Comparison of ENCODE assay signal across 1 cellular context in the genomic region with DNA sequence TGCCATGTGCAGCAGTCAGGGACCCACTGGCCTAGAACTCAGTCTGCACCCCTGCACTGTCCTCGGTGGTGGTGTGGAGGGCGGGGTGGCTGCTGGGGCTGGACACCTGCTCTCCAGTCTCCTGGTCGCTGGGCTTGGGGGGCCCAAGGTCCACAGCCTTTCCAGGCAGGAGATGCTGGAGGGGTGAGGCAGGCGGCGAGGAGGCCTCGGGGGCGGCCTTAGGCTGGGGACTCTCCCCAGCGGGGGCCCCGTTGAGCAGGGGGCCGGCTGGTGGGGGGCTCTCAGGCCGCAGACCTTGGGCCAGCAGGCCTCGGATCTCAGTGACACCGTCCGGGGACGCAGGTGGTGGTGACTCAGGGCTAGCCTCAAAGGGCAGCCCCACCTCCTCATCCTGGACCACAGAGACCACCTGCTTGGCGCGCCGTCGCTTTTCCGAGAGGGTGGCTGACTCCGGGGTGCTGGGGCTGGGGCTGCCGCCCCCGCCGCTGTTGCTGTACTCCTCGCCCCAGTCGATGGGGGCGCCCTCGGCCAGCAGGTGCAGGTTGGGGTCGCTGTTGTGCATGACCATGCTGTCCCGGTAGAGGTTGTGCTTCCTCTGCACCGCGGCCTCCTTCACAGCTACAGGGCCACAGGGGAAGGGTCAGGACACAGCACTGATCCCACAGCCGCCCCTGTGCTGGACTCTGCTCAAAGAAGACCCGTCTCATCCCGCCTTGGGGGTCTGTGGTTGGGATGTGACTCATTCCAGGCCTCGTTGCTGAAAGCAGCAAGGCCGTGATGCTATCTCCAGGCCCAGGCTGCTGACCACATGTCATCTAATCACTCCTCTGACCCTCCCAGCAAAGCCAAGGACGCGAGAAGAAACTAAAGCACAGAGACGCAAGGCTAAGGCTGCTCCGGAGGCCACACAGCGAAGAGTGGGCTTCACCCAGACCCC.
TF ChIP-seq lines count a peak whose summit lies in the region.

No MANE protein-coding gene starts in this region.

TF ChIP-seq in H1, 55 proteins besides CTCF, POLR2A, EP300 and RAD21:
- TF ChIP-seq NANOG (IDR thresholded peaks at IDR 0.05; ENCODE audit: insufficient read depth, low read depth, low read length, poor library complexity, severe bottlenecking) (no peak), RNF2 (IDR thresholded peaks at IDR 0.05; ENCODE audit: borderline replicate concordance, low read depth, low read length, missing control alignments, poor library complexity, severe bottlenecking) (no peak), RXRA (IDR thresholded peaks at IDR 0.05; ENCODE audit: insufficient read depth, low read depth, low read length) (no peak), SP2 (IDR thresholded peaks at IDR 0.05; ENCODE audit: low read length) (no peak), HDAC2 (IDR thresholded peaks at IDR 0.05; ENCODE audit: borderline replicate concordance in 1 of 2, low read depth in 2 of 2, low read length in 2 of 2) (no peak), PHF8 (conservative IDR thresholded peaks at IDR 0.05; ENCODE audit: low read depth, low read length) (no peak), CHD1 (IDR thresholded peaks at IDR 0.05; ENCODE audit: low read depth, low read length) (no peak), TBP (IDR thresholded peaks at IDR 0.05; ENCODE audit: low read depth, low read length) (no peak), SUZ12 (IDR thresholded peaks at IDR 0.05; ENCODE audit: low read length) (no peak), EZH2 (IDR thresholded peaks at IDR 0.05; ENCODE audit: low read depth, low read length, severe bottlenecking) (no peak), HDAC6 (IDR thresholded peaks at IDR 0.05; ENCODE audit: low read depth, low read length) (no peak), SIX5 (IDR thresholded peaks at IDR 0.05; ENCODE audit: low read depth, low read length) (no peak), CEBPB (IDR thresholded peaks at IDR 0.05; ENCODE audit: low read depth, low read length) (no peak), RFX5 (IDR thresholded peaks at IDR 0.05; ENCODE audit: borderline replicate concordance, low read depth, low read length) (no peak), YY1 (IDR thresholded peaks at IDR 0.05; ENCODE audit: low read depth, low read length) (no peak), KDM4A (IDR thresholded peaks at IDR 0.05; ENCODE audit: low read depth, low read length, severe bottlenecking) (no peak)
- TF ChIP-seq, protein P1, sequence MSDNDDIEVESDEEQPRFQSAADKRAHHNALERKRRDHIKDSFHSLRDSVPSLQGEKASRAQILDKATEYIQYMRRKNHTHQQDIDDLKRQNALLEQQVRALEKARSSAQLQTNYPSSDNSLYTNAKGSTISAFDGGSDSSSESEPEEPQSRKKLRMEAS (IDR thresholded peaks at IDR 0.05), result no peak
